9 cellular contexts compared by ENCODE assay signal in genomic region chr2:164910091-164910899, GRCh38. TPM values are rescaled to one million over a fixed set of nuclear protein-coding genes. Genes with fewer than 3 reads are reported as not detected.
A peak's percentile ranks its signal among the peaks of the same experiment; 100 is the strongest.
DNase-seq lines count a peak whose midpoint lies in the region; ATAC-seq, FAIRE-seq and TF ChIP-seq lines count a peak whose summit lies in the region.
"Had no signal": no experiment of that assay in that cellular context is flagged by ENCODE, and none has a peak within 500 bp of the region (broad histone marks: within the 10 kb centered on the region; RNA-seq: fewer than 3 reads in every experiment).

No MANE protein-coding gene starts in this region.

- TF ChIP-seq EP300 in tibial nerve (IDR thresholded peaks at IDR 0.05) = no peak

- DNase-seq in NCI-H1694 (lab: John Stamatoyannopoulos, UW) (peak; percentile 60), dermis blood vessel endothelial cell (peak; percentile 77), progenitor cell of endocrine pancreas (ENCODE audit: low spot score, unreplicated experiment) (no peak), GM12891 (ENCODE audit: insufficient read length, low spot score) (no peak), T-helper 17 cell (no peak), tibial nerve (ENCODE audit: low spot score in 2 of 2) (no peak)

- H3K4me3 Mint-ChIP-seq in progenitor cell of endocrine pancreas (ENCODE audit: low read depth) (peak overlapping the region; percentile 20), T-helper 17 cell (no peak overlapping the region)

- no peaks in the 10 kb centered on the region for H3K27me3 Mint-ChIP-seq in progenitor cell of endocrine pancreas
- H3K27me3 Mint-ChIP-seq in T-helper 17 cell = no peaks in the 10 kb centered on the region

- no peaks in the 10 kb centered on the region for H3K9me3 Mint-ChIP-seq in progenitor cell of endocrine pancreas (ENCODE audit: low read depth)

- no peaks in the 10 kb centered on the region for H3K9me3 ChIP-seq in T-helper 17 cell (ENCODE audit: control insufficient read depth, low read length, poor library complexity, severe bottlenecking)
- H3K9me3 ChIP-seq in tibial nerve = no peaks in the 10 kb centered on the region

- H3K36me3 ChIP-seq in tibial nerve = no peaks in the 10 kb centered on the region

- H3K27me3 ChIP-seq in tibial nerve = no peaks in the 10 kb centered on the region

- H3K36me3 Mint-ChIP-seq in progenitor cell of endocrine pancreas (ENCODE audit: insufficient read depth) (no peaks in the 10 kb centered on the region), T-helper 17 cell (ENCODE audit: low read depth) (no peaks in the 10 kb centered on the region)

- ATAC-seq in GM18498 (IDR thresholded peaks at IDR 0.05; ENCODE audit: unreplicated experiment) (peak; percentile 77), GM21786 (IDR thresholded peaks at IDR 0.05; ENCODE audit: unreplicated experiment) (peak; percentile 60), T-helper 17 cell (no peak)

- H3K4me1 ChIP-seq in tibial nerve = peaks cover 0 to 25% (median 0%) of the 10 kb centered on the region in 4 donors

- TF ChIP-seq CTCF in progenitor cell of endocrine pancreas (IDR thresholded peaks at IDR 0.05; ENCODE audit: unreplicated experiment) = no peak
- TF ChIP-seq CTCF in tibial nerve (IDR thresholded peaks at IDR 0.05) = no peak

- WGBS in tibial nerve, 2 donors = 53 to 54% methylated on average over 6 of the region's 6 CpGs

- H3K27ac Mint-ChIP-seq in progenitor cell of endocrine pancreas (peak overlapping the region; percentile 91), T-helper 17 cell (no peak overlapping the region)

- FAIRE-seq in GM12891 (lab: Jason Lieb, UNC) = no peak

- TF ChIP-seq POLR2A in GM12891 (IDR thresholded peaks at IDR 0.05; ENCODE audit: low read depth, low read length) (no peak), tibial nerve (IDR thresholded peaks at IDR 0.05) (no peak)

- H3K4me1 Mint-ChIP-seq in progenitor cell of endocrine pancreas (ENCODE audit: low read depth) = peaks cover 51% of the 10 kb centered on the region
- no peaks in the 10 kb centered on the region for H3K4me1 Mint-ChIP-seq in T-helper 17 cell

- H3K4me3 ChIP-seq in tibial nerve = no peak overlapping the region

- no peak overlapping the region for H3K27ac ChIP-seq in tibial nerve

TF ChIP-seq in GM12891, 5 proteins besides CTCF, POLR2A, EP300 and RAD21:
- TF ChIP-seq SPI1 (IDR thresholded peaks at IDR 0.05; ENCODE audit: low read depth, low read length) (no peak), POLR2AphosphoS5 (IDR thresholded peaks at IDR 0.05; ENCODE audit: low read depth, low read length) (no peak), POU2F2 (IDR thresholded peaks at IDR 0.05; ENCODE audit: low read depth, low read length) (no peak), TAF1 (IDR thresholded peaks at IDR 0.05; ENCODE audit: low read depth, low read length) (no peak), PAX5 (IDR thresholded peaks at IDR 0.05; ENCODE audit: insufficient read depth, low read length, severe bottlenecking) (no peak)

RNA-seq across cellular contexts. Expression of gene SLC38A11, which starts 45.0 kb away (rescaled TPM):
- total RNA-seq in dermis blood vessel endothelial cell (not detected in 2 replicates), progenitor cell of endocrine pancreas (16.6 and 20.1 TPM in 2 replicates), T-helper 17 cell (1 to 10 TPM in 1 of 2 donors, not detected in 1; 1.6 TPM), tibial nerve (1 to 10 TPM in 3 of 4 donors, not detected in 1; 1.5 to 4.3 (median 4.2) TPM)
- not detected for polyA plus RNA-seq in GM12891 (2012; ENCODE audit: low read depth, missing spikeins)
- polyA plus RNA-seq: neural cell had no signal

Comparison
In these comparisons a context has a peak if more than half of its experiments do, and no peak if none do; other contexts are left out.
1. DNase-seq: peak in NCI-H1694 (single experiment) and dermis blood vessel endothelial cell (single experiment); none in progenitor cell of endocrine pancreas (single experiment), GM12891 (single experiment), T-helper 17 cell (0 of 3) and tibial nerve (0 of 2).